ENCODE assay signal across 9 cellular contexts in genomic region chr3:2391876-2392275, GRCh38.
"Had no signal": no experiment of that assay in that cellular context is flagged by ENCODE, and none has a peak within 500 bp of the region (broad histone marks: within the 10 kb centered on the region; RNA-seq: fewer than 3 reads in every experiment).

No MANE protein-coding gene starts in this region.

- H3K4me1 ChIP-seq: HAP-1 had no signal

- H3K36me3 ChIP-seq: HAP-1 had no signal

- H3K4me3 ChIP-seq: GM23248, GM23338, HAP-1 had no signal

- DNase-seq: GM23248, GOT3, H7, H9, HCEC 1CT, HFFc6 had no signal

- ATAC-seq: GM23338, HCT116 had no signal

- H3K9me3 ChIP-seq: HAP-1 had no signal

- H3K27ac ChIP-seq: GM23248 had no signal
